18 cellular contexts compared by ENCODE assay signal in genomic region chr17:29076722-29077121, GRCh38. TPM values are rescaled to one million over a fixed set of nuclear protein-coding genes. Genes with fewer than 3 reads are reported as not detected.
A peak's percentile ranks its signal among the peaks of the same experiment; 100 is the strongest.
DNase-seq lines count a peak whose midpoint lies in the region; ATAC-seq, FAIRE-seq and TF ChIP-seq lines count a peak whose summit lies in the region.
"Had no signal": no experiment of that assay in that cellular context is flagged by ENCODE, and none has a peak within 500 bp of the region (broad histone marks: within the 10 kb centered on the region; RNA-seq: fewer than 3 reads in every experiment).

No MANE protein-coding gene starts in this region.

- BruUV-seq in K562 (replicated peaks; lab: Mats Ljungman, UMichigan), result no TSS peak

- no peak for TF ChIP-seq POLR2A in K562 (conservative IDR thresholded peaks at IDR 0.05)

- CTCF ChIA-PET in K562 (lab: Yijun Ruan, JAX; ENCODE audit: low intra/inter-chr PET ratio), result no interaction called here

- H4K20me1 ChIP-seq in K562 (replicated peaks; ENCODE audit: control insufficient read depth, insufficient read depth, low read length), result peaks cover 3% of the 10 kb centered on the region; the same call in 1 of the 2 replicates

- in situ Hi-C loops in K562 (cut with MboI), result no loop called here
- in situ Hi-C loops in GM13977 (cut with MboI; ENCODE audit: low pct_unique_long_range_greater_than_20kb, low sequenced_read_pairs, unreplicated experiment), result no loop called here

- H3K9me3 ChIP-seq in K562 (replicated peaks; ENCODE audit: control insufficient read depth, insufficient read depth, low read depth, low read length) (no peaks in the 10 kb centered on the region), left lung (no peaks in the 10 kb centered on the region), skeletal muscle tissue (ENCODE audit: control insufficient read depth in 3 of 3, low read length in 3 of 3) (no peaks in the 10 kb centered on the region)
- H3K9me3 ChIP-seq: BLaER1 treated with 17β-estradiol and CSF1 and Interleukin-3, amounts not matched to agents 10 nM and 100 nM; breast epithelium; prostate gland had no signal

- H3K4me3 ChIP-seq in K562 (no peak overlapping the region), left lung (no peak overlapping the region), skeletal muscle tissue (ENCODE audit: low read length in 3 of 3) (no peak overlapping the region)
- H3K4me3 ChIP-seq: BLaER1 treated with 17β-estradiol and CSF1 and Interleukin-3, amounts not matched to agents 10 nM and 100 nM; breast epithelium; lung; prostate gland had no signal

- H3K27ac ChIP-seq in K562 (ENCODE audit: extremely low read depth, low read depth, low read length), result no peak overlapping the region
- no peak overlapping the region for H3K27ac ChIP-seq in left lung
- peak overlapping the region; percentile 12 for H3K27ac ChIP-seq in skeletal muscle tissue (ENCODE audit: low read depth, low read length)
- H3K27ac ChIP-seq: 22Rv1, breast epithelium, prostate gland had no signal

- no peak overlapping the region; a peak in 1 of 4 replicates for H3K9ac ChIP-seq in K562 (ENCODE audit: insufficient read depth in 1 of 2, low read depth in 2 of 2, low read length in 2 of 2)
- H3K9ac ChIP-seq in skeletal muscle tissue (ENCODE audit: low read depth in 1 of 3, low read length in 3 of 3), result no peak overlapping the region
- H3K9ac ChIP-seq: BLaER1 treated with 17β-estradiol and CSF1 and Interleukin-3, amounts not matched to agents 10 nM and 100 nM had no signal

- no peak overlapping the region for H2AFZ ChIP-seq in K562 (ENCODE audit: low read depth, low read length)

- H3K4me2 ChIP-seq in K562 (ENCODE audit: insufficient read depth, low read length), result no peak overlapping the region

- no peak for TF ChIP-seq EP300 in K562 (IDR thresholded peaks at IDR 0.05; ENCODE audit: low read length)

- TF ChIP-seq CTCF in K562 (IDR thresholded peaks at IDR 0.05 in 2 of 3, conservative IDR thresholded peaks at IDR 0.05 in 1 of 3; ENCODE audit: insufficient read depth in 2 of 3, low read depth in 1 of 3, low read length in 3 of 3), result no peak
- no peak for TF ChIP-seq CTCF in left lung (IDR thresholded peaks at IDR 0.05)
- no peak for TF ChIP-seq CTCF in GM13977 (IDR thresholded peaks at IDR 0.05; ENCODE audit: extremely low read depth, insufficient read depth, missing control alignments)

- intact Hi-C loops in K562 (cut with micrococcal nuclease), result no loop called here
- intact Hi-C loops in left lung (cut with DNase I), result no loop called here

- POLR2A ChIA-PET in K562 (lab: Yijun Ruan, JAX), result interaction anchor here (0.5 to 1.4 kb wide), 3 partner anchors 19 to 76 kb away, joined by 3 to 5 read pairs (median 3); no protein-coding TSS in a partner anchor

- H3K4me1 ChIP-seq in K562 (replicated peaks in 1 of 2; ENCODE audit: control insufficient read depth in 2 of 2, insufficient read depth in 2 of 2, low read length in 2 of 2), result 0 out of 5 replicates have a peak, but pooled peaks cover 0 to 2% of the 10 kb centered on the region in 2 experiments
- H3K4me1 ChIP-seq in left lung, result no peaks in the 10 kb centered on the region
- peaks cover 30 to 57% (median 53%) of the 10 kb centered on the region in 3 donors for H3K4me1 ChIP-seq in skeletal muscle tissue (ENCODE audit: control insufficient read depth in 3 of 3, insufficient read depth in 3 of 3, low read length in 3 of 3)
- H3K4me1 ChIP-seq: breast epithelium, prostate gland had no signal

- no peaks in the 10 kb centered on the region for H3K9me1 ChIP-seq in K562 (ENCODE audit: control insufficient read depth, insufficient read depth, low read length)

- peak; percentile 59 for DNase-seq in DMS 273 (lab: John Stamatoyannopoulos, UW; ENCODE audit: unreplicated experiment)
- no peak for DNase-seq in DMS 273 treated with DMSO at 0.1 percent for 48 hours (lab: John Stamatoyannopoulos, UW)
- DNase-seq in K562 (ENCODE audit: extremely low read depth in 1 of 4, low spot score in 3 of 4), result no peak
- no peak for DNase-seq in left lung
- DNase-seq in GM13977 (ENCODE audit: low spot score), result no peak
- DNase-seq: activated CD4-positive, alpha-beta T cell treated with anti-CD3 and anti-CD28 coated beads, Interleukin-2, amount 10 ng/mL, durations not matched to agents 7 days and 5 days; DMS153; KG1; naive thymus-derived CD8-positive, alpha-beta T cell; NCI-H510A treated with DMSO at 0.1 percent for 48 hours had no signal

- ATAC-seq in K562 (no peak), left lung (peak; percentile 39), HG03159 (IDR thresholded peaks at IDR 0.05; ENCODE audit: unreplicated experiment) (no peak), GM19328 (IDR thresholded peaks at IDR 0.05; ENCODE audit: unreplicated experiment) (no peak)
- ATAC-seq: naive thymus-derived CD8-positive, alpha-beta T cell had no signal

- no peak for FAIRE-seq in K562 (lab: Jason Lieb, UNC)

- no peak for TF ChIP-seq RAD21 in K562 (CRISPR knock-in tag; conservative IDR thresholded peaks at IDR 0.05 in 1 of 2, IDR thresholded peaks at IDR 0.05 in 1 of 2)

- no peaks in the 10 kb centered on the region for H3K27me3 ChIP-seq in K562 (ENCODE audit: control insufficient read depth in 2 of 2, insufficient read depth in 2 of 2, low read length in 2 of 2)
- H3K27me3 ChIP-seq in left lung, result no peaks in the 10 kb centered on the region
- H3K27me3 ChIP-seq in skeletal muscle tissue (ENCODE audit: control insufficient read depth in 3 of 3, insufficient read depth in 3 of 3, low read length in 3 of 3), result no peaks in the 10 kb centered on the region
- H3K27me3 ChIP-seq: BLaER1 treated with 17β-estradiol and CSF1 and Interleukin-3, amounts not matched to agents 10 nM and 100 nM; breast epithelium had no signal

- WGBS in K562 (ENCODE audit: insufficient coverage, low coverage, missing lambda C conversion rate), result 92% methylated on average over 7 of the region's 7 CpGs

- H3K79me2 ChIP-seq in K562 (ENCODE audit: control insufficient read depth, insufficient read depth, low read length), result no peaks in the 10 kb centered on the region

- H3K36me3 ChIP-seq in K562 (ENCODE audit: control insufficient read depth, insufficient read depth, low read length) (peaks cover 30% of the 10 kb centered on the region; the same call in 2 of the 3 replicates), left lung (peaks cover 0 to 47% of the 10 kb centered on the region in 2 donors), skeletal muscle tissue (ENCODE audit: control insufficient read depth in 3 of 3, insufficient read depth in 3 of 3, low read length in 3 of 3) (peaks cover 60 to 68% (median 65%) of the 10 kb centered on the region in 3 donors)
- H3K36me3 ChIP-seq: prostate gland had no signal

TF ChIP-seq in K562, 482 proteins besides CTCF, POLR2A, EP300 and RAD21:
- TF ChIP-seq RAD51 (IDR thresholded peaks at IDR 0.05; ENCODE audit: borderline replicate concordance, low read depth) (no peak), C11orf30 (IDR thresholded peaks at IDR 0.05; ENCODE audit: low read depth) (peak; percentile 20; the same call in 1 of the 2 replicates), MAFF (IDR thresholded peaks at IDR 0.05; ENCODE audit: low read length) (0 out of 2 replicates have a peak, but pooled peaks have one; percentile 3), ZNF239 (CRISPR knock-in tag; IDR thresholded peaks at IDR 0.05) (no peak), ZNF316 (IDR thresholded peaks at IDR 0.05) (peak; percentile 21; the same call in 1 of the 2 replicates)

RNA-seq across cellular contexts. Expression of gene PIPOX, which starts 33.8 kb away (rescaled TPM):
- total RNA-seq in K562 (2011; cell fraction: chromatin; rRNA removed; ENCODE audit: low replicate concordance), result 7.2 and 10.4 TPM in 2 replicates
- 6.4 and 7.5 TPM in 2 replicates for total RNA-seq in K562 (2011; cell fraction: nucleolus; rRNA removed)
- total RNA-seq in K562 (2011; cell fraction: nucleoplasm; rRNA removed), result 6.7 and 6.8 TPM in 2 replicates
- total RNA-seq in K562 (2014; rRNA removed), result 0.24 and 2.2 TPM in 2 replicates
- total RNA-seq in K562 (2014; rRNA removed; fragmentation: Illumina TruSeq; extraction: Trizol), result 0.35 and 0.62 TPM in 2 replicates
- total RNA-seq in K562 (2015; rRNA removed; fragmentation: Illumina TruSeq; extraction: Trizol), result 0.38 and 0.72 TPM in 2 replicates
- 0.58 and 0.60 TPM in 2 replicates for total RNA-seq in K562 (2021)
- 0.14 and 0.39 TPM in 2 replicates for polyA plus RNA-seq in K562 (2011; rRNA removed)
- 0.27 and 0.52 TPM in 2 replicates for polyA plus RNA-seq in K562 (2011; cell fraction: cytosol; rRNA removed)
- 0.58 and 1.5 TPM in 2 replicates for polyA plus RNA-seq in K562 (2011; cell fraction: nucleus; rRNA removed)
- polyA plus RNA-seq in K562 (2012), result 0.35 and 0.65 TPM in 2 replicates
- 0.22 and 0.43 TPM in 2 replicates for polyA plus RNA-seq in K562 (2014; fragmentation: Illumina TruSeq; extraction: Trizol)
- not detected for polyA plus RNA-seq in K562 (2014; fragmentation: Nextera tagmentation; extraction: Ambion mirVana)
- polyA plus RNA-seq in K562 (2014; rRNA removed), result 0.15 and 0.23 TPM in 2 replicates
- polyA minus RNA-seq in K562 (2011; rRNA and poly(A)+ RNA removed), result 3.4 and 4.3 TPM in 2 replicates
- polyA minus RNA-seq in K562 (2011; cell fraction: cytosol; rRNA and poly(A)+ RNA removed), result 1.1 TPM in 1 of 2 replicates, not detected in the other
- 7.7 and 7.9 TPM in 2 replicates for polyA minus RNA-seq in K562 (2011; cell fraction: nucleus; rRNA and poly(A)+ RNA removed)
- total RNA-seq in left lung, result 1 to 10 TPM; 1.1 to 1.3 TPM
- 1.0 TPM for total RNA-seq in skeletal muscle tissue
